Comparison of ENCODE assay signal across 24 cellular contexts in the genomic region with DNA sequence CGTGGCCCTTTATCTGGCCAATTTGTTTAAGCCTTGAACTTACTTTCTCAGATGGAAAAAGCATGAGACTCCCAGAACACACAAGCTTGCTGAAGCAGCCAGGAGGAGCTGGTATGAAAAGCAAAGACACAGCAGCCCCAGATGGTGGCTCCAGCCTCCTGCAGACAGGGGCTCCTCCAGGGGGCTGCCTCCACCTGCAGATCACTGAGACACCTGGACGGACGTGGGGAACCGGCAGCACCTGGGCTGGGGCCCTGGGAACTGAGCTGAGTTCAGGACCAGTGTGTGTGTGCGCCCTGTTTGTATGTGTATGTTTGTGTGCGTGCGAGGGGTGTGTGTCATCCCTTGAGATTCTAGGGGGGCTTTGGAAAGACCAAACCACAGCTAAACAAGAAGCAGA. TPM values are rescaled to one million over a fixed set of nuclear protein-coding genes. Genes with fewer than 3 reads are reported as not detected.
"Had no signal": no experiment of that assay in that cellular context is flagged by ENCODE, and none has a peak within 500 bp of the region (broad histone marks: within the 10 kb centered on the region; RNA-seq: fewer than 3 reads in every experiment).

No MANE protein-coding gene starts in this region.

- H3K9me3 ChIP-seq: body of pancreas, gastroesophageal sphincter, suprapubic skin, tibial artery had no signal

- H3K27ac ChIP-seq: body of pancreas, coronary artery, dorsolateral prefrontal cortex, gastroesophageal sphincter, parathyroid adenoma, suprapubic skin, tibial artery had no signal

- H3K27ac Mint-ChIP-seq: activated CD4-positive, alpha-beta T cell treated with anti-CD3 and anti-CD28 coated beads, Interleukin-2, amount 10 ng/mL, durations not matched to agents 7 days and 5 days; activated CD8-positive, alpha-beta T cell treated with anti-CD3 and anti-CD28 coated beads for 36 hours; activated naive CD8-positive, alpha-beta T cell; immature natural killer cell; mesothelial cell of epicardium; naive B cell; nephron progenitor cell; T-helper 17 cell had no signal

- DNase-seq: activated CD4-positive, alpha-beta T cell treated with anti-CD3 and anti-CD28 coated beads for 1 hour; activated CD4-positive, alpha-beta T cell treated with anti-CD3 and anti-CD28 coated beads, Interleukin-2, amount 10 ng/mL, durations not matched to agents 7 days and 5 days; activated CD8-positive, alpha-beta T cell treated with anti-CD3 and anti-CD28 coated beads for 36 hours; activated naive CD4-positive, alpha-beta T cell treated with Interleukin-2 at 50 U/mL for 16 hours; activated T-cell treated with anti-CD3 and anti-CD28 coated beads, Interleukin-2, amount 50 U/mL, for 48 hours; anterior cingulate cortex; body of pancreas; dorsolateral prefrontal cortex; effector memory CD4-positive, alpha-beta T cell; erythroblast; hippocampal formation; immature natural killer cell; naive B cell; nephron progenitor cell; stimulated activated naive CD4-positive, alpha-beta T cell; T-helper 17 cell; T1000; tibial artery had no signal

- H3K4me1 ChIP-seq: parathyroid adenoma had no signal

- H3K27me3 ChIP-seq: body of pancreas, gastroesophageal sphincter, tibial artery had no signal

- H3K9ac ChIP-seq: parathyroid adenoma had no signal

- H3K36me3 Mint-ChIP-seq: mesothelial cell of epicardium had no signal

- H3K79me2 ChIP-seq: parathyroid adenoma had no signal

- H3K4me3 ChIP-seq: body of pancreas, coronary artery, dorsolateral prefrontal cortex, gastroesophageal sphincter, suprapubic skin, tibial artery had no signal

- H3K36me3 ChIP-seq: gastroesophageal sphincter, suprapubic skin, tibial artery had no signal

- H3K4me3 Mint-ChIP-seq: activated CD4-positive, alpha-beta T cell treated with anti-CD3 and anti-CD28 coated beads, Interleukin-2, amount 10 ng/mL, durations not matched to agents 7 days and 5 days; activated CD8-positive, alpha-beta T cell treated with anti-CD3 and anti-CD28 coated beads for 36 hours; activated naive CD8-positive, alpha-beta T cell; immature natural killer cell; mesothelial cell of epicardium; naive B cell; nephron progenitor cell; T-helper 17 cell had no signal

- H2AFZ ChIP-seq: parathyroid adenoma had no signal

RNA-seq across cellular contexts. Expression of gene CYS1, which starts 8.6 kb away (rescaled TPM):
- total RNA-seq: T-helper 17 cell had no signal
- polyA plus RNA-seq: immature natural killer cell had no signal

RNA-seq across cellular contexts. Expression of gene RRM2, which starts 50.9 kb away (rescaled TPM):
- total RNA-seq: body of pancreas had no signal
